ENCODE assay signal across 1 cellular context in the genomic region with DNA sequence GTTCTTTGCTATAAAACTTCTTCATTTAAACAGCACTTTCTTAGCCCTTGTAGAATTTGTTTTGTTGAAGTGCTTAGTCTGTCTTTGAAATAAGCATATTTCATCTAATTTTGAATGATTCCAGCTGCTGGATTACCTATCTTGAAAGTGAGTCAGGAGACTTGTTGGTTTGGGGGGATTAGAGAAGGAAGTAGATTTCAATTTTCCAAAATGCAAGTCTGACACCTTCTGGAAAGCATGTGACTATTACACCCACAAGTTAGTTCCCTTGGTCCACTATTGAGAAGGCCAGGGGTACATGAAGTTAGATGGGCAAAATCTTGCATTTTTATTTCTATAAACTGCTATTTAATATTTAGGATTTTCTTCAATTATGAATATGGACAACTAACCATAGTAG.
TF ChIP-seq lines count a peak whose summit lies in the region.

No MANE protein-coding gene starts in this region.

TF ChIP-seq in HCT116, 20 proteins besides CTCF, POLR2A, EP300 and RAD21 (continued from another document):
- TF ChIP-seq, protein P1, sequence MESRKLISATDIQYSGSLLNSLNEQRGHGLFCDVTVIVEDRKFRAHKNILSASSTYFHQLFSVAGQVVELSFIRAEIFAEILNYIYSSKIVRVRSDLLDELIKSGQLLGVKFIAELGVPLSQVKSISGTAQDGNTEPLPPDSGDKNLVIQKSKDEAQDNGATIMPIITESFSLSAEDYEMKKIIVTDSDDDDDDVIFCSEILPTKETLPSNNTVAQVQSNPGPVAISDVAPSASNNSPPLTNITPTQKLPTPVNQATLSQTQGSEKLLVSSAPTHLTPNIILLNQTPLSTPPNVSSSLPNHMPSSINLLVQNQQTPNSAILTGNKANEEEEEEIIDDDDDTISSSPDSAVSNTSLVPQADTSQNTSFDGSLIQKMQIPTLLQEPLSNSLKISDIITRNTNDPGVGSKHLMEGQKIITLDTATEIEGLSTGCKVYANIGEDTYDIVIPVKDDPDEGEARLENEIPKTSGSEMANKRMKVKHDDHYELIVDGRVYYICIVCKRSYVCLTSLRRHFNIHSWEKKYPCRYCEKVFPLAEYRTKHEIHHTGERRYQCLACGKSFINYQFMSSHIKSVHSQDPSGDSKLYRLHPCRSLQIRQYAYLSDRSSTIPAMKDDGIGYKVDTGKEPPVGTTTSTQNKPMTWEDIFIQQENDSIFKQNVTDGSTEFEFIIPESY (IDR thresholded peaks at IDR 0.05; ENCODE audit: extremely low read depth, insufficient replicate concordance, low read length) = no peak
- no peak for TF ChIP-seq EZH2phosphoT487 (IDR thresholded peaks at IDR 0.05; ENCODE audit: borderline replicate concordance)
- TF ChIP-seq CBX3 (IDR thresholded peaks at IDR 0.05; ENCODE audit: low read depth) = no peak
- TF ChIP-seq ZFX (IDR thresholded peaks at IDR 0.05) = no peak
- no peak for TF ChIP-seq ELF1 (IDR thresholded peaks at IDR 0.05; ENCODE audit: borderline replicate concordance, low read depth)
- TF ChIP-seq POLR2AphosphoS5 (IDR thresholded peaks at IDR 0.05; ENCODE audit: low read depth, low read length) = no peak
- TF ChIP-seq, protein P2, sequence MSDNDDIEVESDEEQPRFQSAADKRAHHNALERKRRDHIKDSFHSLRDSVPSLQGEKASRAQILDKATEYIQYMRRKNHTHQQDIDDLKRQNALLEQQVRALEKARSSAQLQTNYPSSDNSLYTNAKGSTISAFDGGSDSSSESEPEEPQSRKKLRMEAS (IDR thresholded peaks at IDR 0.05) = no peak
- no peak for TF ChIP-seq FOSL1 (IDR thresholded peaks at IDR 0.05; ENCODE audit: low read depth)
- TF ChIP-seq YY1 (IDR thresholded peaks at IDR 0.05; ENCODE audit: extremely low read depth, insufficient replicate concordance, low read depth, low read length) = no peak
- no peak for TF ChIP-seq SIN3A (IDR thresholded peaks at IDR 0.05; ENCODE audit: low read depth)
- TF ChIP-seq, protein P3, sequence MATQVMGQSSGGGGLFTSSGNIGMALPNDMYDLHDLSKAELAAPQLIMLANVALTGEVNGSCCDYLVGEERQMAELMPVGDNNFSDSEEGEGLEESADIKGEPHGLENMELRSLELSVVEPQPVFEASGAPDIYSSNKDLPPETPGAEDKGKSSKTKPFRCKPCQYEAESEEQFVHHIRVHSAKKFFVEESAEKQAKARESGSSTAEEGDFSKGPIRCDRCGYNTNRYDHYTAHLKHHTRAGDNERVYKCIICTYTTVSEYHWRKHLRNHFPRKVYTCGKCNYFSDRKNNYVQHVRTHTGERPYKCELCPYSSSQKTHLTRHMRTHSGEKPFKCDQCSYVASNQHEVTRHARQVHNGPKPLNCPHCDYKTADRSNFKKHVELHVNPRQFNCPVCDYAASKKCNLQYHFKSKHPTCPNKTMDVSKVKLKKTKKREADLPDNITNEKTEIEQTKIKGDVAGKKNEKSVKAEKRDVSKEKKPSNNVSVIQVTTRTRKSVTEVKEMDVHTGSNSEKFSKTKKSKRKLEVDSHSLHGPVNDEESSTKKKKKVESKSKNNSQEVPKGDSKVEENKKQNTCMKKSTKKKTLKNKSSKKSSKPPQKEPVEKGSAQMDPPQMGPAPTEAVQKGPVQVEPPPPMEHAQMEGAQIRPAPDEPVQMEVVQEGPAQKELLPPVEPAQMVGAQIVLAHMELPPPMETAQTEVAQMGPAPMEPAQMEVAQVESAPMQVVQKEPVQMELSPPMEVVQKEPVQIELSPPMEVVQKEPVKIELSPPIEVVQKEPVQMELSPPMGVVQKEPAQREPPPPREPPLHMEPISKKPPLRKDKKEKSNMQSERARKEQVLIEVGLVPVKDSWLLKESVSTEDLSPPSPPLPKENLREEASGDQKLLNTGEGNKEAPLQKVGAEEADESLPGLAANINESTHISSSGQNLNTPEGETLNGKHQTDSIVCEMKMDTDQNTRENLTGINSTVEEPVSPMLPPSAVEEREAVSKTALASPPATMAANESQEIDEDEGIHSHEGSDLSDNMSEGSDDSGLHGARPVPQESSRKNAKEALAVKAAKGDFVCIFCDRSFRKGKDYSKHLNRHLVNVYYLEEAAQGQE (IDR thresholded peaks at IDR 0.05; ENCODE audit: low read depth) = no peak
- no peak for TF ChIP-seq SP1 (IDR thresholded peaks at IDR 0.05; ENCODE audit: low read depth)
